Comparison of ENCODE assay signal across 37 cellular contexts in the genomic region with DNA sequence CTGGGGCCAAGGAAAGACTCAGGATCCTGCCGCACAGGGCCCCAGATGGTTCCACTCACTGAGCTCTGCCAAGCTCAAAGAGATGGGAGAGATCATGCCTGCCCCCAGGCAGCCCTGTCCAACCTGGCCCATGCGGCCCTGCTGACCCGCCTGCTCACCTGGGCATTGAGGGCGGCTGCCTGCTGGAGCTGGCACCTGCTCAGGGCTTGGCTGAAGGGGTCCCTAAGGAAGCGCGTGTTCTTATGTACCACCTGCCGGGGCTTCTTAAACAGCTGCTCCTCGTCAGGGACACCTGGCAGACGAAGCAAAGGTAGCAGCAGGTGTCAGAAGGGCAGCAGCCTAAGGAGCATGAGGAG. TPM values are rescaled to one million over a fixed set of nuclear protein-coding genes. Genes with fewer than 3 reads are reported as not detected.
"Had no signal": no experiment of that assay in that cellular context is flagged by ENCODE, and none has a peak within 500 bp of the region (broad histone marks: within the 10 kb centered on the region; RNA-seq: fewer than 3 reads in every experiment).

No MANE protein-coding gene starts in this region.

- H3K9ac ChIP-seq: KMS-11 had no signal

- H3K27me3 ChIP-seq: brain microvascular endothelial cell, Peyer's patch had no signal

- DNase-seq: activated CD4-positive, alpha-beta memory T cell treated with anti-CD3 and anti-CD28 coated beads, Interleukin-2, amount 10 ng/mL, durations not matched to agents 7 days and 5 days; activated CD4-positive, alpha-beta T cell treated with anti-CD3 and anti-CD28 coated beads for 1 hour; activated CD4-positive, alpha-beta T cell treated with anti-CD3 and anti-CD28 coated beads for 48 hours; activated CD4-positive, CD25-positive, alpha-beta regulatory T cell; activated CD8-positive, alpha-beta memory T cell treated with anti-CD3 and anti-CD28 coated beads for 24 hours; activated CD8-positive, alpha-beta memory T cell treated with anti-CD3 and anti-CD28 coated beads, Interleukin-2, amount 10 ng/mL, durations not matched to agents 7 days and 5 days; activated CD8-positive, alpha-beta memory T cell treated with anti-CD3 and anti-CD28 coated beads, Interleukin-2, amount 50 U/mL, for 48 hours; activated effector memory CD4-positive, alpha-beta T cell treated with Interleukin-2 at 50 U/mL for 16 hours; activated naive CD4-positive, alpha-beta T cell; activated naive CD4-positive, alpha-beta T cell treated with anti-CD3 and anti-CD28 coated beads, Interleukin-2, amount 50 U/mL, for 16 hours; activated naive CD8-positive, alpha-beta T cell treated with anti-CD3 and anti-CD28 coated beads for 36 hours; activated T-cell treated with anti-CD3 and anti-CD28 coated beads, Interleukin-2, amount 50 U/mL, for 48 hours; amniotic stem cell; aorta; brain microvascular endothelial cell; central memory CD4-positive, alpha-beta T cell; MM.1S; MV-4-11; NCI-H1092; NCI-H1436 treated with DMSO at 0.1 percent for 48 hours; NCI-H1694 treated with DMSO at 0.1 percent for 48 hours; NCI-H2029; NCI-H345; NCI-H524 treated with DMSO at 0.1 percent for 48 hours; PC-3; Peyer's patch; RPMI8226; SIG-M5; T1000; WERI-Rb-1 had no signal

- H3K4me2 ChIP-seq: KMS-11 had no signal

- H3K4me3 ChIP-seq: Peyer's patch had no signal

- H3K27ac ChIP-seq: brain microvascular endothelial cell, KMS-11, Peyer's patch, WERI-Rb-1 had no signal

- ATAC-seq: activated CD8-positive, alpha-beta memory T cell treated with anti-CD3 and anti-CD28 coated beads, Interleukin-2, amount 10 ng/mL, durations not matched to agents 7 days and 5 days; PC-3; Right ventricle myocardium inferior had no signal

- H3K9me3 ChIP-seq: Peyer's patch had no signal

RNA-seq across cellular contexts. Expression of a gene that starts 7.9 kb away (rescaled TPM):
- total RNA-seq: activated CD4-positive, alpha-beta memory T cell treated with anti-CD3 and anti-CD28 coated beads, Interleukin-2, amount 10 ng/mL, durations not matched to agents 7 days and 5 days; activated CD8-positive, alpha-beta memory T cell treated with anti-CD3 and anti-CD28 coated beads, Interleukin-2, amount 10 ng/mL, durations not matched to agents 7 days and 5 days; activated naive CD8-positive, alpha-beta T cell treated with anti-CD3 and anti-CD28 coated beads for 36 hours; aorta; LHCN-M2; NCI-H460; PC-3; Right ventricle myocardium inferior; SK-MEL-5; T-helper 1 cell treated with Interleukin-12 subunit alpha and Interleukin-12 subunit beta and Interleukin-4 antibody, amounts not matched to agents 30 ng/mL and 1 ng/mL, for 36 hours; T-helper 2 cell treated with Interferon-gamma antibody and Interleukin-4, amounts not matched to agents 100 ng/mL and 5 ng/mL, for 36 hours had no signal

RNA-seq across cellular contexts. Expression of a gene that starts 11.1 kb away (rescaled TPM):
- total RNA-seq: activated CD4-positive, alpha-beta memory T cell treated with anti-CD3 and anti-CD28 coated beads, Interleukin-2, amount 10 ng/mL, durations not matched to agents 7 days and 5 days; activated CD8-positive, alpha-beta memory T cell treated with anti-CD3 and anti-CD28 coated beads, Interleukin-2, amount 10 ng/mL, durations not matched to agents 7 days and 5 days; activated naive CD8-positive, alpha-beta T cell treated with anti-CD3 and anti-CD28 coated beads for 36 hours; aorta; LHCN-M2; NCI-H460; PC-3; Peyer's patch; Right ventricle myocardium inferior; SK-MEL-5; T-helper 1 cell treated with Interleukin-12 subunit alpha and Interleukin-12 subunit beta and Interleukin-4 antibody, amounts not matched to agents 30 ng/mL and 1 ng/mL, for 36 hours; T-helper 2 cell treated with Interferon-gamma antibody and Interleukin-4, amounts not matched to agents 100 ng/mL and 5 ng/mL, for 36 hours had no signal
- polyA plus RNA-seq: aorta had no signal
